ENCODE assay signal across 25 cellular contexts in the genomic region with DNA sequence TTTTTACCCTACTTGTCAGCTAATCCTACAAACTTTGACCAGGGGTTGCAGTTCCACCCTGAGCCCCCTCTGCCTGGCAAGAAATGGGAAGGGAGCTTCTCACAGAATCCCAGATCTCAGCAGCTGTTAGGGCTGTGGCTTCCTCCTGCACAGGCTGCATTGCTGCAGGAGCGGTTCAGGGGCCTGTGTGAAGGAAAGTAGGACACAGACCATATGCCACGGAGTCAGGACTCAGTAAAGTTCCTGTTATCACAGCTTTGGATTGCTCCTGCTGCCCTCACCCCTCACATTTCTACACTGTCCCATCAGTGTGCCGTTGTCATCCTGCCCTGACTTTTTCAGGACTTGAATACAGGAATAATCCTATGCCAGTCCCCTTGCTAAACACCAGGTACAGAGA.
DNase-seq lines count a peak whose midpoint lies in the region; ATAC-seq and TF ChIP-seq lines count a peak whose summit lies in the region.
"Had no signal": no experiment of that assay in that cellular context is flagged by ENCODE, and none has a peak within 500 bp of the region (broad histone marks: within the 10 kb centered on the region; RNA-seq: fewer than 3 reads in every experiment).

No MANE protein-coding gene starts in this region.

- peak; percentile 74 for DNase-seq in DMS 273 (lab: John Stamatoyannopoulos, UW; ENCODE audit: unreplicated experiment)
- no peak for DNase-seq in DMS 273 treated with DMSO at 0.1 percent for 48 hours (lab: John Stamatoyannopoulos, UW)
- DNase-seq in NCI-H2171 (lab: John Stamatoyannopoulos, UW): peak; percentile 48
- DNase-seq in fibroblast of villous mesenchyme (ENCODE audit: low read depth): peak; percentile 66
- DNase-seq in RPMI8226: no peak
- DNase-seq in activated CD4-positive, alpha-beta T cell treated with anti-CD3 and anti-CD28 coated beads for 48 hours: no peak
- DNase-seq: activated CD4-positive, alpha-beta T cell treated with anti-CD3 and anti-CD28 coated beads for 36 hours; activated naive CD4-positive, alpha-beta T cell treated with anti-CD3 and anti-CD28 coated beads for 36 hours; activated T-cell treated with anti-CD3 and anti-CD28 coated beads, Interleukin-2, amount 50 U/mL, for 72 hours; AML-193; amniotic stem cell; CD8-positive, alpha-beta memory T cell; dermis blood vessel endothelial cell; DMS79; left lung; NCI-H1092; NCI-H2029 treated with DMSO at 0.1 percent for 48 hours; small intestine; stimulated activated CD4-positive, alpha-beta T cell treated with anti-CD3 and anti-CD28 coated beads, Interleukin-2, amount 100 ng/mL, for 48 hours; stimulated activated naive CD4-positive, alpha-beta T cell; T-helper 1 cell had no signal

- peak overlapping the region; percentile 61 for H3K27ac ChIP-seq in neutrophil
- H3K27ac ChIP-seq: 22Rv1 had no signal

- H3K36me3 ChIP-seq in neutrophil: no peaks in the 10 kb centered on the region
- H3K36me3 ChIP-seq: left lung had no signal

- no peaks in the 10 kb centered on the region for H3K27me3 ChIP-seq in neutrophil
- H3K27me3 ChIP-seq: left lung had no signal

- ATAC-seq in HG03175 (IDR thresholded peaks at IDR 0.05; ENCODE audit: unreplicated experiment): no peak
- ATAC-seq: activated CD4-positive, alpha-beta T cell treated with anti-CD3 and anti-CD28 coated beads for 36 hours; activated T-cell treated with anti-CD3 and anti-CD28 coated beads, Interleukin-2, amount 50 U/mL, for 72 hours; GM12878; left lung had no signal

- TF ChIP-seq CTCF in fibroblast of villous mesenchyme (IDR thresholded peaks at IDR 0.05; ENCODE audit: insufficient read depth, low read depth, low read length) (no peak), neutrophil (IDR thresholded peaks at IDR 0.05) (no peak)

- peaks cover 76 to 83% of the 10 kb centered on the region in 2 experiments for H3K4me1 ChIP-seq in neutrophil (ENCODE audit: control insufficient read depth in 1 of 2, insufficient read depth in 1 of 2, low read depth in 1 of 2, low read length in 1 of 2)

- H3K4me3 ChIP-seq in fibroblast of villous mesenchyme (ENCODE audit: low read depth, low read length) (no peak overlapping the region), neutrophil (ENCODE audit: low read depth in 1 of 2, low read length in 1 of 2) (no peak overlapping the region)
- H3K4me3 ChIP-seq: GM12878, left lung had no signal

- no peaks in the 10 kb centered on the region for H3K9me3 ChIP-seq in neutrophil
- H3K9me3 ChIP-seq: left lung had no signal

Comparison
In these comparisons a context has a peak if more than half of its experiments do, and no peak if none do; other contexts are left out.
1. DNase-seq: peak in DMS 273 (single experiment), NCI-H2171 (single experiment) and fibroblast of villous mesenchyme (single experiment); none in DMS 273 treated with DMSO at 0.1 percent for 48 hours (single experiment), RPMI8226 (single experiment) and activated CD4-positive, alpha-beta T cell treated with anti-CD3 and anti-CD28 coated beads for 48 hours (single experiment).